ENCODE assay signal across 24 cellular contexts in genomic region chr2:217671043-217671442, GRCh38.
"Had no signal": no experiment of that assay in that cellular context is flagged by ENCODE, and none has a peak within 500 bp of the region (broad histone marks: within the 10 kb centered on the region; RNA-seq: fewer than 3 reads in every experiment).

No MANE protein-coding gene starts in this region.

- H3K36me3 Mint-ChIP-seq: naive thymus-derived CD8-positive, alpha-beta T cell had no signal

- H3K27ac ChIP-seq: foreskin keratinocyte, left lung, lower lobe of right lung, ovary, psoas muscle, right lobe of liver, vagina had no signal

- H3K36me3 ChIP-seq: gastroesophageal sphincter, left lung, lower lobe of right lung, ovary, right lobe of liver, suprapubic skin, vagina had no signal

- H3K9me3 ChIP-seq: gastroesophageal sphincter, left lung, lower lobe of right lung, ovary, psoas muscle, right lobe of liver, suprapubic skin, vagina had no signal

- H3K4me1 ChIP-seq: foreskin keratinocyte, left lung, psoas muscle, right lobe of liver had no signal

- H3K9me3 Mint-ChIP-seq: effector memory CD8-positive, alpha-beta T cell had no signal

- H3K27ac Mint-ChIP-seq: effector memory CD8-positive, alpha-beta T cell had no signal

- H3K4me2 ChIP-seq: smooth muscle cell had no signal

- H3K27me3 ChIP-seq: foreskin keratinocyte, gastroesophageal sphincter, left lung, ovary, right lobe of liver, suprapubic skin, vagina had no signal

- DNase-seq: cerebellar nuclear complex; cortex of kidney; effector memory CD8-positive, alpha-beta T cell; foreskin keratinocyte; kidney; left lung; lower lobe of right lung; naive thymus-derived CD8-positive, alpha-beta T cell; occipital lobe; ovary; posterior cingulate gyrus; psoas muscle; right lobe of liver; stimulated activated CD4-positive, alpha-beta T cell treated with anti-CD3 and anti-CD28 coated beads, Interleukin-12 subunit alpha, Interleukin-12 subunit beta, amount 100 ng/mL, for 4 hours; stimulated activated CD4-positive, alpha-beta T cell treated with anti-CD3 and anti-CD28 coated beads, Interleukin-1b, Interleukin-23, amount 100 ng/mL, for 48 hours; stimulated activated CD4-positive, alpha-beta T cell treated with anti-CD3 and anti-CD28 coated beads, Interleukin-4, amount 100 ng/mL, for 1 hour; stimulated activated CD8-positive, alpha-beta memory T cell treated with anti-CD3 and anti-CD28 coated beads, Interleukin-4, amount 100 ng/mL, for 48 hours; stimulated activated naive CD4-positive, alpha-beta T cell; stimulated activated naive CD8-positive, alpha-beta T cell treated with anti-CD3 and anti-CD28 coated beads, Interleukin-15, amount 100 ng/mL, for 72 hours; trophoblast cell had no signal

- H3K4me3 ChIP-seq: gastroesophageal sphincter, left lung, lower lobe of right lung, ovary, psoas muscle, right lobe of liver, smooth muscle cell, suprapubic skin, vagina had no signal

- ATAC-seq: effector memory CD8-positive, alpha-beta T cell; foreskin keratinocyte; gastroesophageal sphincter; left lung; lower lobe of right lung; naive thymus-derived CD8-positive, alpha-beta T cell; right lobe of liver; stimulated activated naive CD8-positive, alpha-beta T cell treated with anti-CD3 and anti-CD28 coated beads, Interleukin-15, amount 100 ng/mL, for 72 hours had no signal

- H3K27me3 Mint-ChIP-seq: stimulated activated naive CD8-positive, alpha-beta T cell treated with anti-CD3 and anti-CD28 coated beads, Interleukin-15, amount 100 ng/mL, for 72 hours had no signal

- H3K4me3 Mint-ChIP-seq: effector memory CD8-positive, alpha-beta T cell; naive thymus-derived CD8-positive, alpha-beta T cell; stimulated activated naive CD8-positive, alpha-beta T cell treated with anti-CD3 and anti-CD28 coated beads, Interleukin-15, amount 100 ng/mL, for 72 hours had no signal

- H3K4me1 Mint-ChIP-seq: naive thymus-derived CD8-positive, alpha-beta T cell had no signal
